ENCODE assay signal across 21 cellular contexts in genomic region chr5:133882801-133883200, GRCh38.
"Had no signal": no experiment of that assay in that cellular context is flagged by ENCODE, and none has a peak within 500 bp of the region (broad histone marks: within the 10 kb centered on the region; RNA-seq: fewer than 3 reads in every experiment).

No MANE protein-coding gene starts in this region.

- H3K4me1 ChIP-seq: heart right ventricle, left lung had no signal

- ATAC-seq: activated CD4-positive, alpha-beta T cell treated with anti-CD3 and anti-CD28 coated beads for 36 hours; esophagus mucosa; gastroesophageal sphincter; heart right ventricle; left lung; WTC11 had no signal

- H3K4me3 Mint-ChIP-seq: activated CD4-positive, alpha-beta T cell treated with anti-CD3 and anti-CD28 coated beads for 36 hours; activated naive CD8-positive, alpha-beta T cell; dendritic cell treated with granulocyte-macrophage colony-stimulating factor and Interleukin-4, amounts not matched to agents 40 ng/mL and 50 ng/mL, for 4 days; mesothelial cell of epicardium; nephron progenitor cell; WTC11 had no signal

- H3K27me3 ChIP-seq: cardiac muscle cell had no signal

- H3K36me3 Mint-ChIP-seq: activated naive CD8-positive, alpha-beta T cell; mesothelial cell of epicardium; WTC11 had no signal

- DNase-seq: activated CD4-positive, alpha-beta T cell treated with anti-CD3 and anti-CD28 coated beads for 36 hours; activated CD4-positive, alpha-beta T cell treated with anti-CD3 and anti-CD28 coated beads, Interleukin-2, amount 50 U/mL, for 48 hours; activated T-cell treated with anti-CD3 and anti-CD28 coated beads for 4 hours; amniotic stem cell; effector CD8-positive, alpha-beta T cell; heart right ventricle; left lung; nephron progenitor cell; nucleus accumbens; retina; stimulated activated CD4-positive, alpha-beta T cell treated with anti-CD3 and anti-CD28 coated beads, Interleukin-12 subunit alpha, Interleukin-12 subunit beta, amount 100 ng/mL, for 4 hours; stimulated activated CD4-positive, alpha-beta T cell treated with anti-CD3 and anti-CD28 coated beads, Interleukin-1b, Interleukin-23, amount 100 ng/mL, for 48 hours; stimulated activated CD8-positive, alpha-beta memory T cell treated with anti-CD3 and anti-CD28 coated beads, Interleukin-4, amount 100 ng/mL, for 48 hours; stimulated activated naive CD4-positive, alpha-beta T cell had no signal

- H3K4me3 ChIP-seq: cardiac muscle cell, gastroesophageal sphincter, heart right ventricle, left lung had no signal

- H3K36me3 ChIP-seq: cardiac muscle cell, gastroesophageal sphincter, heart right ventricle, left lung had no signal

- H3K9me3 ChIP-seq: gastroesophageal sphincter, heart right ventricle, left lung had no signal

- H3K9me3 Mint-ChIP-seq: dendritic cell treated with granulocyte-macrophage colony-stimulating factor and Interleukin-4, amounts not matched to agents 40 ng/mL and 50 ng/mL, for 4 days; mesothelial cell of epicardium had no signal

- H3K27ac ChIP-seq: cardiac muscle cell, gastroesophageal sphincter, heart right ventricle, left lung had no signal

- H3K27ac Mint-ChIP-seq: activated CD4-positive, alpha-beta T cell treated with anti-CD3 and anti-CD28 coated beads for 36 hours; activated naive CD8-positive, alpha-beta T cell; dendritic cell treated with granulocyte-macrophage colony-stimulating factor and Interleukin-4, amounts not matched to agents 40 ng/mL and 50 ng/mL, for 4 days; nephron progenitor cell; WTC11 had no signal
